Comparison of ENCODE assay signal across 8 cellular contexts in the genomic region with DNA sequence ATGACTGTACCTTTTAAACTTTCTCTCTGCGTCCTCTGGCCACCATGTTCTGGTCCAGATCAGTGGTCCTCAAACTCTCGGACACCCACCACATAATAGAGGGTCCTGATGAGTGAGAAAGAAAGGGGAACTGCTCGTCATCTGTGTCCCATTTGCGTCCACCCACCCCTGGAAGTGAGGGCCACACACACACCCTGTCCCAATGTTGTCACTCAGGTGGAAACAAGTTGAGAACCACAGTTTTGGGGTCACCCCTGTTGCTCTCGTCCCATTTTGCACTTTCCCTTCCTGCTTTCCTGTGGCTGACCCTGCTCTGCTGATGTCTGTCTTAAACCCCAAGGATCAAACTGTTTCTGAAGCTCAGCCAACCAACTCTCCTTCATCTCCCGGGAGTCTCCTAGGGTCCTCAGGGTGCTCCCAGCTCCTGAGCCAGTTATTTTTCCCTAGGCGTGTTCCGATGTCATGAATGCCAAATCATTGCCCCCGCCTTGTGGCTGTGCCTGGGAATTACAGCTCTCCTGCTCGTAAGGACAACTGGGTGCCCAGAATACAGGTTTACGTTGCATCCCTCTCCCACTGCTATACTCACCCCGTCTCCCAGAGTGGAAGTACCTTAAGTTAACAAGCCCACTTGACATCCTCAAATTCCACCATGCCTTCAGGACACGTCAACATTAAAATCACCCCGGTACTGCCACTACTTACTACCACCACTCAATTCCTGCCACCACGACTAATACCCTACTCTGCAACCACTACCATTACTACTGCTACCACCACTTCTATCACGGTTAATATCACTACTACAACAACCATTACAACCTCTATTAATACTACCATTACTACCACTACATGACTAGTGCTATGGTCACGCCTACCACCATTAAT. TPM values are rescaled to one million over a fixed set of nuclear protein-coding genes. Genes with fewer than 3 reads are reported as not detected.
DNase-seq lines count a peak whose midpoint lies in the region; ATAC-seq and TF ChIP-seq lines count a peak whose summit lies in the region.

No MANE protein-coding gene starts in this region.

- H3K27ac ChIP-seq in smooth muscle cell (ENCODE audit: low read depth): no peak overlapping the region

- no peaks in the 10 kb centered on the region for H4K20me1 ChIP-seq in smooth muscle cell (ENCODE audit: low read depth)

- no peaks in the 10 kb centered on the region for H3K27me3 ChIP-seq in smooth muscle cell (ENCODE audit: low read depth)

- no peak overlapping the region for H2AFZ ChIP-seq in smooth muscle cell (ENCODE audit: low read depth)

- no peak overlapping the region for H3K4me3 ChIP-seq in smooth muscle cell

- H3K9me3 Mint-ChIP-seq in activated CD8-positive, alpha-beta memory T cell treated with anti-CD3 and anti-CD28 coated beads, Interleukin-2, amount 10 ng/mL, durations not matched to agents 7 days and 5 days (ENCODE audit: low read depth): no peaks in the 10 kb centered on the region

- no peak overlapping the region for H3K9ac ChIP-seq in smooth muscle cell (ENCODE audit: low read depth)

- TF ChIP-seq CTCF in GM12874 (IDR thresholded peaks at IDR 0.05; ENCODE audit: insufficient read depth, low read depth, low read length) (peak; percentile 67), smooth muscle cell (IDR thresholded peaks at IDR 0.05; ENCODE audit: borderline replicate concordance, insufficient read depth, poor library complexity, severe bottlenecking) (peak; percentile 76)

- H3K4me1 ChIP-seq in smooth muscle cell (ENCODE audit: low read depth): no peaks in the 10 kb centered on the region

- H3K36me3 ChIP-seq in smooth muscle cell (ENCODE audit: low read depth): no peaks in the 10 kb centered on the region

- H3K4me1 Mint-ChIP-seq in activated CD8-positive, alpha-beta memory T cell treated with anti-CD3 and anti-CD28 coated beads, Interleukin-2, amount 10 ng/mL, durations not matched to agents 7 days and 5 days: peaks cover 41% of the 10 kb centered on the region

- H3K4me2 ChIP-seq in smooth muscle cell: no peak overlapping the region

- no peak for ATAC-seq in activated CD8-positive, alpha-beta memory T cell treated with anti-CD3 and anti-CD28 coated beads, Interleukin-2, amount 10 ng/mL, durations not matched to agents 7 days and 5 days

- no peak overlapping the region for H3K4me3 Mint-ChIP-seq in activated CD8-positive, alpha-beta memory T cell treated with anti-CD3 and anti-CD28 coated beads, Interleukin-2, amount 10 ng/mL, durations not matched to agents 7 days and 5 days

- H3K27ac Mint-ChIP-seq in activated CD8-positive, alpha-beta memory T cell treated with anti-CD3 and anti-CD28 coated beads, Interleukin-2, amount 10 ng/mL, durations not matched to agents 7 days and 5 days: no peak overlapping the region

- WGBS in smooth muscle cell (ENCODE audit: low lambda C conversion rate): 47% methylated on average over 17 of the region's 17 CpGs

- no peaks in the 10 kb centered on the region for H3K79me2 ChIP-seq in smooth muscle cell (ENCODE audit: low read depth)

- no peaks in the 10 kb centered on the region for H3K9me3 ChIP-seq in smooth muscle cell (replicated peaks; ENCODE audit: low read depth)

- peaks cover 15% of the 10 kb centered on the region for H3K27me3 Mint-ChIP-seq in activated CD8-positive, alpha-beta memory T cell treated with anti-CD3 and anti-CD28 coated beads, Interleukin-2, amount 10 ng/mL, durations not matched to agents 7 days and 5 days

- CTCF ChIA-PET in activated CD8-positive, alpha-beta memory T cell treated with anti-CD3 and anti-CD28 coated beads, Interleukin-2, amount 10 ng/mL, durations not matched to agents 7 days and 5 days (lab: Charles Lee): interaction anchor here (0.8 to 2.2 kb wide), 14 partner anchors 9 to 129 kb away, joined by 3 to 14 read pairs (median 3); no protein-coding TSS in a partner anchor

- no peaks in the 10 kb centered on the region for H3K36me3 Mint-ChIP-seq in activated CD8-positive, alpha-beta memory T cell treated with anti-CD3 and anti-CD28 coated beads, Interleukin-2, amount 10 ng/mL, durations not matched to agents 7 days and 5 days

- no peaks in the 10 kb centered on the region for H3F3A ChIP-seq in smooth muscle cell (ENCODE audit: low read depth)

- DNase-seq in A172 (ENCODE audit: low spot score) (peak; percentile 70), NCI-H226 (peak; percentile 47), glomerular endothelial cell (ENCODE audit: extremely low read depth, low read depth, low spot score) (peak; percentile 22), smooth muscle cell (lab: John Stamatoyannopoulos, UW; ENCODE audit: unreplicated experiment) (peak; percentile 18), GDM1 (lab: John Stamatoyannopoulos, UW) (no peak), NCI-H128 (lab: John Stamatoyannopoulos, UW; ENCODE audit: unreplicated experiment) (no peak)
- DNase-seq in activated CD8-positive, alpha-beta memory T cell treated with anti-CD3 and anti-CD28 coated beads, Interleukin-2, amount 10 ng/mL, durations not matched to agents 7 days and 5 days: peak; percentile 48

RNA-seq across cellular contexts. Expression of gene HNF1B, which starts 26.0 kb away (rescaled TPM):
- total RNA-seq in A172 (2014; rRNA removed; shearing (Covaris generic)): not detected in 2 replicates
- 1 to 10 TPM in 1 of 2 experiments, not detected in 1; 1.9 TPM for total RNA-seq in activated CD8-positive, alpha-beta memory T cell treated with anti-CD3 and anti-CD28 coated beads, Interleukin-2, amount 10 ng/mL, durations not matched to agents 7 days and 5 days
- total RNA-seq in glomerular endothelial cell (0.99 and 6.1 TPM in 2 replicates), smooth muscle cell (not detected in 2 replicates)
- not detected in 2 replicates for polyA plus RNA-seq in smooth muscle cell

Comparison
In these comparisons a context has a peak if more than half of its experiments do, and no peak if none do; other contexts are left out.
1. DNase-seq: peak in A172 (single experiment), NCI-H226 (single experiment), activated CD8-positive, alpha-beta memory T cell treated with anti-CD3 and anti-CD28 coated beads, Interleukin-2, amount 10 ng/mL, durations not matched to agents 7 days and 5 days (single experiment), glomerular endothelial cell (single experiment) and smooth muscle cell (single experiment); none in GDM1 (single experiment) and NCI-H128 (single experiment).